In genomic region chr17:49787932-49788442, GRCh38 we compare ENCODE assay signal across 8 cellular contexts. TPM values are rescaled to one million over a fixed set of nuclear protein-coding genes. Genes with fewer than 3 reads are reported as not detected.
A peak's percentile ranks its signal among the peaks of the same experiment; 100 is the strongest.
DNase-seq lines count a peak whose midpoint lies in the region; ATAC-seq, FAIRE-seq and TF ChIP-seq lines count a peak whose summit lies in the region.

No MANE protein-coding gene starts in this region.

- no peak overlapping the region for H2BK120ac ChIP-seq in mesenchymal stem cell (ENCODE audit: low read depth, low read length)

- H3K18ac ChIP-seq in mesenchymal stem cell (ENCODE audit: low read depth in 1 of 2, low read length in 2 of 2) = peak overlapping the region; percentile 90 to 92

- H3K9me3 ChIP-seq in NT2/D1 (ENCODE audit: insufficient read depth, low read length) (no peaks in the 10 kb centered on the region), K562 (replicated peaks; ENCODE audit: control insufficient read depth, insufficient read depth, low read depth, low read length) (no peaks in the 10 kb centered on the region), mesenchymal stem cell (ENCODE audit: control insufficient read depth, low read length) (no peaks in the 10 kb centered on the region)

- TF ChIP-seq CTCF in K562 (IDR thresholded peaks at IDR 0.05 in 2 of 3, conservative IDR thresholded peaks at IDR 0.05 in 1 of 3; ENCODE audit: insufficient read depth in 2 of 3, low read depth in 1 of 3, low read length in 3 of 3) = no peak

- H2BK15ac ChIP-seq in mesenchymal stem cell (ENCODE audit: low read depth, poor library complexity, severe bottlenecking) = no peak overlapping the region

- no peaks in the 10 kb centered on the region for H3K4me1 ChIP-seq in NT2/D1 (ENCODE audit: insufficient read depth, insufficient read length)
- H3K4me1 ChIP-seq in K562 (replicated peaks in 1 of 2; ENCODE audit: control insufficient read depth in 2 of 2, insufficient read depth in 2 of 2, low read length in 2 of 2) = peaks cover 10 to 17% of the 10 kb centered on the region in 2 experiments
- H3K4me1 ChIP-seq in mesenchymal stem cell (ENCODE audit: control insufficient read depth, insufficient read depth, low read depth, low read length) = peaks cover 4% of the 10 kb centered on the region
- H3K4me1 ChIP-seq in urinary bladder (ENCODE audit: insufficient read depth) = no peaks in the 10 kb centered on the region

- peak overlapping the region; percentile 17 for H2AK5ac ChIP-seq in mesenchymal stem cell (ENCODE audit: low read length, severe bottlenecking)

- no peak for FAIRE-seq in K562 (lab: Jason Lieb, UNC)

- CTCF ChIA-PET in K562 (lab: Yijun Ruan, JAX; ENCODE audit: low intra/inter-chr PET ratio) = interaction anchor here (1.0 kb wide), 1 partner anchor 80 kb away, joined by 4 read pairs; the partner anchor contains the start of gene SLC35B1

- POLR2A ChIA-PET in K562 (lab: Yijun Ruan, JAX) = interaction anchor here (0.6 to 3.3 kb wide), 20 partner anchors 7 to 106 kb away, joined by 3 to 18 read pairs (median 4); partner anchors contain the start of genes FAM117A and SLC35B1

- peak; percentile 26 for DNase-seq in CMK (ENCODE audit: low read depth)
- no peak for DNase-seq in NT2/D1 (ENCODE audit: low read depth, low spot score)
- DNase-seq in K562 (ENCODE audit: extremely low read depth in 1 of 4, low spot score in 3 of 4) = peak in 1 of 4 experiments; percentile 31
- no peak for DNase-seq in mesenchymal stem cell
- DNase-seq in mesenteric fat pad (ENCODE audit: low spot score) = no peak
- DNase-seq in erythroblast (lab: John Stamatoyannopoulos, UW) = no peak

- H3K79me2 ChIP-seq in K562 (ENCODE audit: control insufficient read depth, insufficient read depth, low read length) = peaks cover 50% of the 10 kb centered on the region

- H4K91ac ChIP-seq in mesenchymal stem cell (ENCODE audit: low read length) = no peak overlapping the region

- TF ChIP-seq POLR2A in K562 (conservative IDR thresholded peaks at IDR 0.05) = no peak
- no peak for TF ChIP-seq POLR2A in erythroblast (IDR thresholded peaks at IDR 0.05; ENCODE audit: low read length)

- no peak for TF ChIP-seq RAD21 in K562 (CRISPR knock-in tag; conservative IDR thresholded peaks at IDR 0.05 in 1 of 2, IDR thresholded peaks at IDR 0.05 in 1 of 2)

- H3K9me1 ChIP-seq in K562 (ENCODE audit: control insufficient read depth, insufficient read depth, low read length) = no peaks in the 10 kb centered on the region

- WGBS in K562 (ENCODE audit: insufficient coverage, low coverage, missing lambda C conversion rate) = 4% methylated on average over 16 of the region's 16 CpGs
- WGBS in mesenchymal stem cell = 3% methylated on average over 16 of the region's 16 CpGs
- WGBS in urinary bladder = 1% methylated on average over 16 of the region's 16 CpGs

- intact Hi-C loops in K562 (cut with micrococcal nuclease) = no loop called here

- peak overlapping the region in 1 of 2 experiments; percentile 79 for H3K4ac ChIP-seq in mesenchymal stem cell (ENCODE audit: low read depth in 1 of 2, low read length in 2 of 2)

- peaks cover 9% of the 10 kb centered on the region for H4K20me1 ChIP-seq in K562 (replicated peaks; ENCODE audit: control insufficient read depth, insufficient read depth, low read length)

- H2BK12ac ChIP-seq in mesenchymal stem cell (ENCODE audit: low read length in 2 of 2) = no peak overlapping the region

- no peak overlapping the region for H2BK5ac ChIP-seq in mesenchymal stem cell (ENCODE audit: low read depth, low read length, poor library complexity, severe bottlenecking)

- H3K27me3 ChIP-seq in NT2/D1 (ENCODE audit: insufficient read depth, insufficient read length) (no peaks in the 10 kb centered on the region), K562 (ENCODE audit: control insufficient read depth in 2 of 2, insufficient read depth in 2 of 2, low read length in 2 of 2) (no peaks in the 10 kb centered on the region), mesenchymal stem cell (ENCODE audit: control insufficient read depth in 1 of 2, insufficient read depth in 1 of 2, low read length in 2 of 2) (no peaks in the 10 kb centered on the region)

- peak overlapping the region; percentile 80 for H3K9ac ChIP-seq in NT2/D1 (ENCODE audit: insufficient read length, low read depth)
- peak overlapping the region; percentile 81 to 100; a peak in 3 of 4 replicates for H3K9ac ChIP-seq in K562 (ENCODE audit: insufficient read depth in 1 of 2, low read depth in 2 of 2, low read length in 2 of 2)
- H3K9ac ChIP-seq in mesenchymal stem cell (ENCODE audit: low read length) = peak overlapping the region; percentile 100

- H4K8ac ChIP-seq in mesenchymal stem cell (ENCODE audit: low read length) = peak overlapping the region; percentile 97

- no peak for ATAC-seq in K562
- ATAC-seq in HG03196 (IDR thresholded peaks at IDR 0.05; ENCODE audit: unreplicated experiment) = no peak

- H3K36me3 ChIP-seq in NT2/D1 (ENCODE audit: insufficient read depth, insufficient read length, low read length) = peaks cover 25% of the 10 kb centered on the region
- H3K36me3 ChIP-seq in K562 (ENCODE audit: control insufficient read depth, insufficient read depth, low read length) = peaks cover 35% of the 10 kb centered on the region; the same call in 2 of the 3 replicates
- H3K36me3 ChIP-seq in mesenchymal stem cell (ENCODE audit: control insufficient read depth in 1 of 2, insufficient read depth in 2 of 2, low read depth in 1 of 2, low read length in 2 of 2) = peaks cover 10 to 23% of the 10 kb centered on the region in 2 experiments
- H3K36me3 ChIP-seq in urinary bladder (ENCODE audit: insufficient read depth) = no peaks in the 10 kb centered on the region

- in situ Hi-C loops in K562 (cut with MboI) = loop anchor here (5.0 kb wide), 1 partner anchor 81 kb away; the partner anchor contains the start of gene SLC35B1

- no peak overlapping the region for H3K14ac ChIP-seq in mesenchymal stem cell (ENCODE audit: low read length in 2 of 2)

- H3K23ac ChIP-seq in mesenchymal stem cell (ENCODE audit: low read length in 2 of 2) = no peak overlapping the region

- peaks cover 9% of the 10 kb centered on the region for H3K79me1 ChIP-seq in mesenchymal stem cell (replicated peaks; ENCODE audit: low read length, poor library complexity, severe bottlenecking)

- BruUV-seq in K562 (replicated peaks; lab: Mats Ljungman, UMichigan) = TSS peak; percentile 86

- H3K4me2 ChIP-seq in K562 (ENCODE audit: insufficient read depth, low read length) = peak overlapping the region; percentile 100
- H3K4me2 ChIP-seq in mesenchymal stem cell (ENCODE audit: low read length, poor library complexity, severe bottlenecking) = peak overlapping the region; percentile 92

- peak overlapping the region; percentile 83 for H2AFZ ChIP-seq in K562 (ENCODE audit: low read depth, low read length)
- peak overlapping the region; percentile 89 for H2AFZ ChIP-seq in mesenchymal stem cell (ENCODE audit: low read depth, low read length)

- no peak for TF ChIP-seq EP300 in K562 (IDR thresholded peaks at IDR 0.05; ENCODE audit: low read length)

- H3K4me3 ChIP-seq in NT2/D1 (ENCODE audit: insufficient read length, low read depth) (peak overlapping the region; percentile 63), K562 (peak overlapping the region; percentile 95), mesenchymal stem cell (ENCODE audit: insufficient read depth in 1 of 2, low read depth in 1 of 2, low read length in 2 of 2) (peak overlapping the region; percentile 39 to 98), urinary bladder (ENCODE audit: low read depth, low read length) (peak overlapping the region; percentile 38)

- H3K27ac ChIP-seq in K562 (ENCODE audit: extremely low read depth, low read depth, low read length) (peak overlapping the region; percentile 100), mesenchymal stem cell (ENCODE audit: low read length, poor library complexity, severe bottlenecking) (peak overlapping the region; percentile 69), urinary bladder (ENCODE audit: low read depth) (peak overlapping the region; percentile 74)

RNA-seq across cellular contexts. Expression of gene KAT7, which starts 0.5 kb away (rescaled TPM):
- total RNA-seq in K562 (2011; cell fraction: chromatin; rRNA removed; ENCODE audit: low replicate concordance) = 98.7 and 143 TPM in 2 replicates
- total RNA-seq in K562 (2011; cell fraction: nucleolus; rRNA removed) = 42.4 and 42.8 TPM in 2 replicates
- total RNA-seq in K562 (2011; cell fraction: nucleoplasm; rRNA removed) = 98.0 and 135 TPM in 2 replicates
- total RNA-seq in K562 (2014; rRNA removed) (26.6 and 34.8 TPM in 2 replicates), K562 (2014; rRNA removed; fragmentation: Illumina TruSeq; extraction: Trizol) (37.7 and 42.2 TPM in 2 replicates), K562 (2015; rRNA removed; fragmentation: Illumina TruSeq; extraction: Trizol) (35.6 and 36.1 TPM in 2 replicates), K562 (2021) (52.8 and 57.3 TPM in 2 replicates), urinary bladder (58.7 TPM), mesenteric fat pad (34.9 TPM)
- polyA plus RNA-seq in K562 (2011; rRNA removed) (20.6 and 39.3 TPM in 2 replicates), K562 (2014; fragmentation: Illumina TruSeq; extraction: Trizol) (36.1 and 39.1 TPM in 2 replicates), K562 (2014; fragmentation: Nextera tagmentation; extraction: Ambion mirVana) (10 to 100 TPM; 10.8 to 10.9 TPM), K562 (2014; rRNA removed) (18.3 and 20.5 TPM in 2 replicates), urinary bladder (32.3 TPM)
- polyA plus RNA-seq in K562 (2011; cell fraction: cytosol; rRNA removed) = 14.3 and 28.7 TPM in 2 replicates
- polyA plus RNA-seq in K562 (2011; cell fraction: nucleus; rRNA removed) = 53.9 and 59.1 TPM in 2 replicates
- polyA plus RNA-seq in K562 (2012) = 24.3 and 34.3 TPM in 2 replicates
- polyA minus RNA-seq in K562 (2011; rRNA and poly(A)+ RNA removed) = 52.7 and 64.3 TPM in 2 replicates
- 34.6 and 39.4 TPM in 2 replicates for polyA minus RNA-seq in K562 (2011; cell fraction: cytosol; rRNA and poly(A)+ RNA removed)
- polyA minus RNA-seq in K562 (2011; cell fraction: nucleus; rRNA and poly(A)+ RNA removed) = 31.5 and 52.3 TPM in 2 replicates
- 22.5 TPM for polyA plus RNA-seq in mesenchymal stem cell (2013, experiment 1 of 2)
- 25.7 TPM for polyA plus RNA-seq in mesenchymal stem cell (2013, experiment 2 of 2)

RNA-seq across cellular contexts. Expression of gene FAM117A, which starts 24.1 kb away (rescaled TPM):
- 36.1 and 63.6 TPM in 2 replicates for total RNA-seq in K562 (2011; cell fraction: chromatin; rRNA removed; ENCODE audit: low replicate concordance)
- total RNA-seq in K562 (2011; cell fraction: nucleolus; rRNA removed) = 46.1 and 47.4 TPM in 2 replicates
- total RNA-seq in K562 (2011; cell fraction: nucleoplasm; rRNA removed) = 43.6 and 73.7 TPM in 2 replicates
- total RNA-seq in K562 (2014; rRNA removed) = 36.6 and 53.7 TPM in 2 replicates
- 17.2 and 17.4 TPM in 2 replicates for total RNA-seq in K562 (2014; rRNA removed; fragmentation: Illumina TruSeq; extraction: Trizol)
- 29.9 and 31.6 TPM in 2 replicates for total RNA-seq in K562 (2015; rRNA removed; fragmentation: Illumina TruSeq; extraction: Trizol)
- total RNA-seq in K562 (2021) = 57.1 and 60.6 TPM in 2 replicates
- polyA plus RNA-seq in K562 (2011; rRNA removed) = 40.4 and 70.5 TPM in 2 replicates
- polyA plus RNA-seq in K562 (2011; cell fraction: cytosol; rRNA removed) = 42.0 and 64.7 TPM in 2 replicates
- 39.9 and 55.6 TPM in 2 replicates for polyA plus RNA-seq in K562 (2011; cell fraction: nucleus; rRNA removed)
- 40.1 and 94.9 TPM in 2 replicates for polyA plus RNA-seq in K562 (2012)
- polyA plus RNA-seq in K562 (2014; fragmentation: Illumina TruSeq; extraction: Trizol) = 78.9 and 79.7 TPM in 2 replicates
- polyA plus RNA-seq in K562 (2014; fragmentation: Nextera tagmentation; extraction: Ambion mirVana) = 1 to 10 TPM; 3.1 to 4.7 TPM
- 62.9 and 65.9 TPM in 2 replicates for polyA plus RNA-seq in K562 (2014; rRNA removed)
- 19.7 and 22.8 TPM in 2 replicates for polyA minus RNA-seq in K562 (2011; rRNA and poly(A)+ RNA removed)
- 29.9 and 30.1 TPM in 2 replicates for polyA minus RNA-seq in K562 (2011; cell fraction: cytosol; rRNA and poly(A)+ RNA removed)
- polyA minus RNA-seq in K562 (2011; cell fraction: nucleus; rRNA and poly(A)+ RNA removed) = 22.2 and 22.9 TPM in 2 replicates
- 6.0 TPM for polyA plus RNA-seq in mesenchymal stem cell (2013, experiment 1 of 2)
- 6.5 TPM for polyA plus RNA-seq in mesenchymal stem cell (2013, experiment 2 of 2)
- total RNA-seq in urinary bladder = 6.2 TPM
- 33.1 TPM for polyA plus RNA-seq in urinary bladder
- total RNA-seq in mesenteric fat pad = 5.9 TPM

RNA-seq across cellular contexts. Expression of gene TAC4, which starts 59.9 kb away (rescaled TPM):
- not detected in 2 replicates for total RNA-seq in K562 (2011; cell fraction: chromatin; rRNA removed; ENCODE audit: low replicate concordance)
- total RNA-seq in K562 (2011; cell fraction: nucleolus; rRNA removed) = not detected in 2 replicates
- not detected in 2 replicates for total RNA-seq in K562 (2011; cell fraction: nucleoplasm; rRNA removed)
- not detected in 2 replicates for total RNA-seq in K562 (2014; rRNA removed)
- total RNA-seq in K562 (2014; rRNA removed; fragmentation: Illumina TruSeq; extraction: Trizol) = not detected in 2 replicates
- total RNA-seq in K562 (2015; rRNA removed; fragmentation: Illumina TruSeq; extraction: Trizol) = not detected in 2 replicates
- not detected in 2 replicates for total RNA-seq in K562 (2021)
- not detected in 2 replicates for polyA plus RNA-seq in K562 (2011; rRNA removed)
- polyA plus RNA-seq in K562 (2011; cell fraction: cytosol; rRNA removed) = not detected in 2 replicates
- polyA plus RNA-seq in K562 (2011; cell fraction: nucleus; rRNA removed) = not detected in 2 replicates
- polyA plus RNA-seq in K562 (2012) = not detected in 2 replicates
- not detected in 2 replicates for polyA plus RNA-seq in K562 (2014; fragmentation: Illumina TruSeq; extraction: Trizol)
- polyA plus RNA-seq in K562 (2014; fragmentation: Nextera tagmentation; extraction: Ambion mirVana) = under 1 TPM in 1 of 2 experiments, not detected in 1; 0.17 TPM
- polyA plus RNA-seq in K562 (2014; rRNA removed) = not detected in 2 replicates
- not detected in 2 replicates for polyA minus RNA-seq in K562 (2011; rRNA and poly(A)+ RNA removed)
- polyA minus RNA-seq in K562 (2011; cell fraction: cytosol; rRNA and poly(A)+ RNA removed) = not detected in 2 replicates
- polyA minus RNA-seq in K562 (2011; cell fraction: nucleus; rRNA and poly(A)+ RNA removed) = not detected in 2 replicates
- not detected for polyA plus RNA-seq in mesenchymal stem cell (2013, experiment 1 of 2)
- polyA plus RNA-seq in mesenchymal stem cell (2013, experiment 2 of 2) = not detected
- 0.63 TPM for total RNA-seq in urinary bladder
- not detected for polyA plus RNA-seq in urinary bladder
- total RNA-seq in mesenteric fat pad = not detected

Comparison
In these comparisons a context has a peak if more than half of its experiments do, and no peak if none do; other contexts are left out.
1. H3K4me3 ChIP-seq: peak in every context shown above with its lines; median percentile 95 in K562; 68 in mesenchymal stem cell; 63 in NT2/D1; 38 in urinary bladder.